8 cellular contexts compared by ENCODE assay signal in the genomic region with DNA sequence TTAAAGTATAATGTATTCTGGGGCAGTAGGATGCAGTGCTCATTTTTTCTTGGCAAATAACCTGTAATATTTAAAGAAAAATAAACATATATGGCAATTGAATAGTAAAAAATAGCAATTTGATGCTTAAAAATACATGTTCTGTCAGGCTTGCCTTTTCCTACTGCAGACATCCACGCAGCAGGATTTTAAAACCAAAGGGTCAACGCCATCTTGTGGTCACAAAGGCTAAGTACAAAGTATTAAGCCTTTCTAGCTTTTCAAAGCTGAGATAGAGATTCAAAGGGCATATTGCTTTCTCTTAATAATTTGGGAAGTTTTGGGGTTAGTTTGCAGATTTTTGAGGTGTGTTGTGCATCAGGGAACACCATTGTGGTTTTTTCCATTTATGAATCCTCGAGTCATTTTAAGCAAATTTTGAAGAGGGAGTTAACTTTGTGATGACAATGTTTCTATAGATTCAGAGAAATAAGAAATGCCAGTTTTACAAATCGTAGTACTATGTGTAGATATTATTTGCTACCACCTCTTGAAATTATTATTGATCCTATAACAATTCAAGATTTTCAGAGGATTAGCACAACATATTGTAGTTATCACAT. TPM values are rescaled to one million over a fixed set of nuclear protein-coding genes. Genes with fewer than 3 reads are reported as not detected.
DNase-seq lines count a peak whose midpoint lies in the region; ATAC-seq, FAIRE-seq and TF ChIP-seq lines count a peak whose summit lies in the region.

No MANE protein-coding gene starts in this region.

- H3K4ac ChIP-seq in H1 (replicated peaks; ENCODE audit: insufficient read length, low read depth, low read length): no peak overlapping the region

- H2AFZ ChIP-seq in PC-3 (ENCODE audit: low read length) (no peak overlapping the region), H1 (ENCODE audit: low read length) (no peak overlapping the region)

- H4K91ac ChIP-seq in H1 (replicated peaks; ENCODE audit: insufficient read length, low read length): no peak overlapping the region

- peak; percentile 88 for FAIRE-seq in H1 (lab: Jason Lieb, UNC)

- no peak overlapping the region for H2AK5ac ChIP-seq in H1 (ENCODE audit: low read depth, low read length)

- H3K27ac ChIP-seq in HL-60 (replicated peaks) (no peak overlapping the region), PC-3 (ENCODE audit: low read length) (no peak overlapping the region), H1 (ENCODE audit: low read depth, low read length) (no peak overlapping the region)

- no TSS peak for BruUV-seq in PC-3 (replicated peaks; lab: Mats Ljungman, UMichigan)

- no peak overlapping the region for H3K4me3 ChIP-seq in HL-60 (replicated peaks; ENCODE audit: insufficient read depth, low read length)
- H3K4me3 ChIP-seq in PC-3 (ENCODE audit: low read length): no peak overlapping the region
- H3K4me3 ChIP-seq in H1 (ENCODE audit: extremely low read depth in 1 of 4, insufficient read depth in 2 of 4, low read depth in 3 of 4, low read length in 4 of 4): no peak overlapping the region
- H3K4me3 ChIP-seq in mucosa of descending colon: no peak overlapping the region

- POLR2A ChIA-PET in PC-3 (lab: Charles Lee; ENCODE audit: unreplicated experiment): no interaction called here
- POLR2A ChIA-PET in H1 (lab: Charles Lee; ENCODE audit: partially characterized antibody): no interaction called here

- ATAC-seq in GM21515 (IDR thresholded peaks at IDR 0.05; ENCODE audit: unreplicated experiment) (peak; percentile 86), PC-3 (peak; percentile 81), mucosa of descending colon (peak; percentile 55)

- no peaks in the 10 kb centered on the region for H3K79me1 ChIP-seq in H1 (ENCODE audit: low read depth, low read length)

- CTCF ChIA-PET in PC-3 (lab: Charles Lee) (interaction anchor here (0.5 to 1.6 kb wide), 8 partner anchors 10 to 373 kb away, joined by 3 to 18 read pairs (median 4); no protein-coding TSS in a partner anchor), H1 (lab: Charles Lee; ENCODE audit: partially characterized antibody) (interaction anchor here (0.6 to 2.8 kb wide), 15 partner anchors 9 to 442 kb away, joined by 3 to 14 read pairs (median 3); no protein-coding TSS in a partner anchor)

- H4K20me1 ChIP-seq in PC-3 (ENCODE audit: low read length): no peaks in the 10 kb centered on the region
- no peaks in the 10 kb centered on the region for H4K20me1 ChIP-seq in H1 (replicated peaks in 1 of 2; ENCODE audit: control insufficient read depth in 1 of 2, insufficient read depth in 2 of 2, low read length in 2 of 2)

- TF ChIP-seq RAD21 in H1 (IDR thresholded peaks at IDR 0.05 in 1 of 2, conservative IDR thresholded peaks at IDR 0.05 in 1 of 2; ENCODE audit: low read depth in 2 of 2, low read length in 2 of 2): peak; percentile 54 to 60

- no peak overlapping the region for H2BK15ac ChIP-seq in H1 (ENCODE audit: low read length)

- H3K18ac ChIP-seq in H1 (ENCODE audit: extremely low read depth, low read length): no peak overlapping the region

- no peaks in the 10 kb centered on the region for H3K9me2 ChIP-seq in PC-3 (replicated peaks; ENCODE audit: low read length)

- H3K23me2 ChIP-seq in H1 (ENCODE audit: low read depth, low read length): no peaks in the 10 kb centered on the region

- no peak overlapping the region for H3K56ac ChIP-seq in H1 (replicated peaks; ENCODE audit: insufficient read length, low read depth, low read length)

- no peak overlapping the region for H2BK12ac ChIP-seq in H1 (ENCODE audit: low read depth, low read length)

- H3K9me3 ChIP-seq in PC-3 (ENCODE audit: low read length) (no peaks in the 10 kb centered on the region), H1 (ENCODE audit: insufficient read depth in 2 of 2, low read depth in 1 of 2, low read length in 1 of 2) (peaks cover 0 to 6% of the 10 kb centered on the region in 2 experiments; a peak in 1 of 4 replicates), mucosa of descending colon (no peaks in the 10 kb centered on the region)

- no peaks in the 10 kb centered on the region for H3K36me3 ChIP-seq in PC-3 (ENCODE audit: low read depth, low read length)
- no peaks in the 10 kb centered on the region for H3K36me3 ChIP-seq in H1 (ENCODE audit: control insufficient read depth in 2 of 4, insufficient read depth in 4 of 4, low read length in 3 of 4)
- no peaks in the 10 kb centered on the region for H3K36me3 ChIP-seq in mucosa of descending colon (ENCODE audit: low read depth)

- H3K4me1 ChIP-seq in PC-3 (ENCODE audit: insufficient read depth, low read length) (0 out of 2 replicates have a peak, but pooled peaks cover 3% of the 10 kb centered on the region), H1 (replicated peaks in 1 of 4; ENCODE audit: control insufficient read depth in 3 of 4, insufficient read depth in 4 of 4, low read length in 3 of 4) (no peaks in the 10 kb centered on the region), mucosa of descending colon (ENCODE audit: low read depth) (no peaks in the 10 kb centered on the region)

- no peak overlapping the region for H2BK120ac ChIP-seq in H1 (replicated peaks; ENCODE audit: low read depth, low read length)

- no peak overlapping the region for H3K23ac ChIP-seq in H1 (ENCODE audit: insufficient read length)

- no peak overlapping the region for H2BK20ac ChIP-seq in H1 (ENCODE audit: low read length)

- H3F3A ChIP-seq in PC-3 (ENCODE audit: low read length, unreplicated experiment): no peaks in the 10 kb centered on the region

- H4K8ac ChIP-seq in H1 (ENCODE audit: extremely low read depth, insufficient read depth, low read length): no peak overlapping the region

- H3K79me2 ChIP-seq in PC-3 (ENCODE audit: low read length) (no peaks in the 10 kb centered on the region), H1 (ENCODE audit: control insufficient read depth in 1 of 2, insufficient read depth in 2 of 2, low read length in 2 of 2) (no peaks in the 10 kb centered on the region)

- TF ChIP-seq CTCF in HL-60 (IDR thresholded peaks at IDR 0.05; ENCODE audit: insufficient read depth, low read length): peak; percentile 43
- peak; percentile 70 for TF ChIP-seq CTCF in PC-3 (conservative IDR thresholded peaks at IDR 0.05; ENCODE audit: low read depth, low read length)
- TF ChIP-seq CTCF in H1 (IDR thresholded peaks at IDR 0.05; ENCODE audit: control extremely low read depth in 1 of 3, insufficient read depth in 1 of 3, low read depth in 1 of 3, low read length in 3 of 3): peak in 2 of 3 experiments; percentile 63 to 64; a peak in 3 of 4 replicates
- peak; percentile 49 for TF ChIP-seq CTCF in mucosa of descending colon (IDR thresholded peaks at IDR 0.05)

- no peak overlapping the region for H3K4me2 ChIP-seq in PC-3 (ENCODE audit: low read length)
- no peak overlapping the region for H3K4me2 ChIP-seq in H1 (ENCODE audit: insufficient read depth in 1 of 2, low read depth in 2 of 2, low read length in 2 of 2)

- TF ChIP-seq POLR2A in H1 (IDR thresholded peaks at IDR 0.05; ENCODE audit: control extremely low read depth in 1 of 2, low read depth in 2 of 2, low read length in 2 of 2): no peak

- no peak for TF ChIP-seq EP300 in H1 (IDR thresholded peaks at IDR 0.05; ENCODE audit: borderline replicate concordance in 1 of 2, low read depth in 2 of 2, low read length in 2 of 2)

- WGBS in H1 (ENCODE audit: extremely low coverage in 1 of 2, insufficient coverage in 1 of 2, insufficient read length in 1 of 2, insufficient replicate concordance in 2 of 2, low coverage in 1 of 2, low lambda C conversion rate in 2 of 2, missing lambda C conversion rate in 1 of 2), 2 experiments: 1% methylated on average over 4 of the region's 4 CpGs; no CpG with 5 or more reads in 1 of the 2 experiments

- no peak overlapping the region for H3K14ac ChIP-seq in H1 (ENCODE audit: insufficient read length)

- intact Hi-C loops in PC-3 (cut with micrococcal nuclease): loop anchor here (1.0 kb wide), 2 partner anchors 373 to 396 kb away; no protein-coding TSS in a partner anchor
- intact Hi-C loops in mucosa of descending colon (cut with DNase I, micrococcal nuclease): no loop called here

- no peak overlapping the region for H4K5ac ChIP-seq in H1 (ENCODE audit: insufficient read length, low read depth, low read length)

- no peak overlapping the region for H2BK5ac ChIP-seq in H1 (ENCODE audit: low read depth, low read length)

- DNase-seq in SIG-M5 treated with dmso at 0.1 percent for 504 hours (lab: John Stamatoyannopoulos, UW; ENCODE audit: unreplicated experiment): peak; percentile 54
- DNase-seq in SIG-M5 (lab: John Stamatoyannopoulos, UW): no peak
- DNase-seq in HL-60 (ENCODE audit: low read depth in 1 of 2, low spot score in 1 of 2): peak; percentile 4 to 36
- DNase-seq in PC-3: peak; percentile 77
- DNase-seq in H1 (ENCODE audit: low read depth in 1 of 2, low spot score in 2 of 2): no peak
- peak in 1 of 3 donors; percentile 55 for DNase-seq in mucosa of descending colon
- DNase-seq in activated CD8-positive, alpha-beta memory T cell treated with anti-CD3 and anti-CD28 coated beads, Interleukin-2, amount 50 U/mL, for 48 hours: no peak

- H3K9ac ChIP-seq in PC-3 (ENCODE audit: low read length) (no peak overlapping the region), H1 (replicated peaks in 1 of 4; ENCODE audit: extremely low read depth in 1 of 4, low read depth in 3 of 4, low read length in 3 of 4) (no peak overlapping the region)

- H3K27me3 ChIP-seq in HL-60 (ENCODE audit: insufficient read depth, poor library complexity, severe bottlenecking) (no peaks in the 10 kb centered on the region), PC-3 (ENCODE audit: low read length) (no peaks in the 10 kb centered on the region), H1 (replicated peaks in 1 of 4; ENCODE audit: control insufficient read depth in 3 of 4, extremely low read depth in 1 of 4, insufficient read depth in 3 of 4, low read length in 3 of 4) (no peaks in the 10 kb centered on the region)

RNA-seq across cellular contexts. Expression of a gene that starts 4.7 kb away (rescaled TPM):
- total RNA-seq in PC-3 (2014; rRNA removed) (not detected in 2 replicates), mucosa of descending colon (not detected)
- total RNA-seq in H1 (2021; fragmentation: NEBNext Ultra II Directional; extraction: Animal tissue kit (Norgen Biotek cat#: 25700)): not detected in 2 replicates
- not detected in 2 replicates for polyA plus RNA-seq in H1 (2011; rRNA removed)
- not detected for polyA plus RNA-seq in H1 (2011; cell fraction: cytosol; rRNA removed)
- not detected for polyA plus RNA-seq in H1 (2011; cell fraction: nucleus; rRNA removed)
- not detected in 4 replicates for polyA plus RNA-seq in H1 (2012, experiment 1 of 2)
- not detected for polyA plus RNA-seq in H1 (2012, experiment 2 of 2)
- not detected for polyA plus RNA-seq in H1 (2013, experiment 1 of 2)
- not detected for polyA plus RNA-seq in H1 (2013, experiment 2 of 2)
- polyA minus RNA-seq in H1 (2011; rRNA and poly(A)+ RNA removed): not detected in 2 replicates
- not detected for polyA minus RNA-seq in H1 (2011; cell fraction: cytosol; rRNA and poly(A)+ RNA removed)
- polyA minus RNA-seq in H1 (2011; cell fraction: nucleus; rRNA and poly(A)+ RNA removed): not detected

RNA-seq across cellular contexts. Expression of a gene that starts 45.1 kb away (rescaled TPM):
- total RNA-seq in PC-3 (2014; rRNA removed) (not detected in 2 replicates), mucosa of descending colon (not detected)
- total RNA-seq in H1 (2021; fragmentation: NEBNext Ultra II Directional; extraction: Animal tissue kit (Norgen Biotek cat#: 25700)): not detected in 2 replicates
- polyA plus RNA-seq in H1 (2011; rRNA removed): not detected in 2 replicates
- not detected for polyA plus RNA-seq in H1 (2011; cell fraction: cytosol; rRNA removed)
- polyA plus RNA-seq in H1 (2011; cell fraction: nucleus; rRNA removed): not detected
- polyA plus RNA-seq in H1 (2012, experiment 1 of 2): not detected in 4 replicates
- polyA plus RNA-seq in H1 (2012, experiment 2 of 2): not detected
- not detected for polyA plus RNA-seq in H1 (2013, experiment 1 of 2)
- polyA plus RNA-seq in H1 (2013, experiment 2 of 2): not detected
- not detected in 2 replicates for polyA minus RNA-seq in H1 (2011; rRNA and poly(A)+ RNA removed)
- polyA minus RNA-seq in H1 (2011; cell fraction: cytosol; rRNA and poly(A)+ RNA removed): not detected
- polyA minus RNA-seq in H1 (2011; cell fraction: nucleus; rRNA and poly(A)+ RNA removed): not detected

Comparison
In these comparisons a context has a peak if more than half of its experiments do, and no peak if none do; other contexts are left out.
1. DNase-seq: peak in SIG-M5 treated with dmso at 0.1 percent for 504 hours (single experiment), HL-60 (2 of 2) and PC-3 (single experiment); none in SIG-M5 (single experiment), H1 (0 of 2) and activated CD8-positive, alpha-beta memory T cell treated with anti-CD3 and anti-CD28 coated beads, Interleukin-2, amount 50 U/mL, for 48 hours (single experiment).
2. Peak in every context shown above with its lines, with median percentiles within 50 percentile points of each other: ATAC-seq and CTCF ChIP-seq.